ENCODE assay signal across 1 cellular context in the genomic region with DNA sequence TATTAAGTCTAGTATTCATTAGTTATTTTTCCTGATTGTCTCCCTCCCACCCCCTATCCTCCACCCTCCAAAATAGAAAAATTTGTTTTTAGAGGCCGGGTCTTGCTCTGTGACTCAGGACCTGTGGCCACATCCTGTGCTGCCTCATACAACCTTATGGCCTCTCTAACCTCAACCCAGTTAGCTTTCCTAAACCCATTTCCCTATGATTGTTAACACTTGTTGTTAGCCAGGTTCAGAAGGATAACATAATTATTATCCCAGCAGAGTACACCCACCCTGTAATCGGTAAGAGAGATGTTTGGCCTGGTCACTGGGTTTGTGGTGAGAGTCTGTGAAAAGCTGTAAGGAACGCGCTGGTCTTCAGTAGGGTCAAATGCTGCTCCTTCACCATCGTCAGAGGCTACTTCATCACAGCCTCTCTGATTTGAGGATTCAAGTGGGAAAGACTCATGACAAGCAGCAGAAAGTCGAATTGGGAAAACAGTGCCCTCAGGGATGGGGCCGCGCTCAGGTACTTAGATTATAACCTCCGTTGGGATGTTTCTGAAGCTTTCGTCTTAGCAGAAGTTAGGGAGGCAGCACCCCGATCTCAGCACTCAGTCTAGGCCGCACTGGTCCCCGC.
TF ChIP-seq lines count a peak whose summit lies in the region.

No MANE protein-coding gene starts in this region.

TF ChIP-seq in HepG2, 621 proteins besides CTCF, POLR2A, EP300 and RAD21 (continues in another document):
- TF ChIP-seq KLF16 (CRISPR knock-in tag; IDR thresholded peaks at IDR 0.05) (no peak), TP53 (CRISPR knock-in tag; conservative IDR thresholded peaks at IDR 0.05) (no peak), ZNF790 (CRISPR knock-in tag; IDR thresholded peaks at IDR 0.05; ENCODE audit: borderline replicate concordance) (no peak), TOPORS (CRISPR knock-in tag; IDR thresholded peaks at IDR 0.05) (no peak), ARID2 (CRISPR knock-in tag; IDR thresholded peaks at IDR 0.05; ENCODE audit: borderline replicate concordance) (no peak), ZFX (CRISPR knock-in tag; IDR thresholded peaks at IDR 0.05; ENCODE audit: low read depth) (peak; percentile 51; the same call in 1 of the 2 replicates), ZNF660 (CRISPR knock-in tag; IDR thresholded peaks at IDR 0.05; ENCODE audit: borderline replicate concordance, low read depth) (no peak), ZNF17 (CRISPR knock-in tag; IDR thresholded peaks at IDR 0.05) (no peak), ZMAT5 (CRISPR knock-in tag; IDR thresholded peaks at IDR 0.05; ENCODE audit: borderline replicate concordance, low read depth) (no peak), ZNF572 (CRISPR knock-in tag; IDR thresholded peaks at IDR 0.05) (no peak), ZBTB21 (CRISPR knock-in tag; IDR thresholded peaks at IDR 0.05) (0 out of 2 replicates have a peak, but pooled peaks have one; percentile 18), ZBTB8A (CRISPR knock-in tag; IDR thresholded peaks at IDR 0.05; ENCODE audit: borderline replicate concordance, low read depth) (no peak), UBTF (CRISPR knock-in tag; IDR thresholded peaks at IDR 0.05) (no peak), ZNF704 (CRISPR knock-in tag; IDR thresholded peaks at IDR 0.05; ENCODE audit: borderline replicate concordance) (no peak), TEAD3 (CRISPR knock-in tag; optimal IDR thresholded peaks at IDR 0.05; ENCODE audit: borderline replicate concordance) (no peak), SSRP1 (CRISPR knock-in tag; IDR thresholded peaks at IDR 0.05) (no peak), FOXK1 (CRISPR knock-in tag; IDR thresholded peaks at IDR 0.05; ENCODE audit: borderline replicate concordance, low read depth) (no peak), TCF7L2 (IDR thresholded peaks at IDR 0.05; ENCODE audit: low read depth, low read length) (no peak), ZNF354B (CRISPR knock-in tag; IDR thresholded peaks at IDR 0.05) (no peak), ZNF235 (CRISPR knock-in tag; IDR thresholded peaks at IDR 0.05; ENCODE audit: borderline replicate concordance) (no peak), ZNF337 (CRISPR knock-in tag; IDR thresholded peaks at IDR 0.05; ENCODE audit: borderline replicate concordance, low read depth) (no peak), ZNF605 (CRISPR knock-in tag; IDR thresholded peaks at IDR 0.05) (no peak), NAIF1 (CRISPR knock-in tag; IDR thresholded peaks at IDR 0.05; ENCODE audit: borderline replicate concordance) (0 out of 2 replicates have a peak, but pooled peaks have one; percentile 13), SRSF1 (optimal IDR thresholded peaks at IDR 0.05; ENCODE audit: low read depth, low read length) (peak; percentile 54), CEBPB (IDR thresholded peaks at IDR 0.05; ENCODE audit: borderline replicate concordance, low read depth, low read length) (no peak), ZNF576 (CRISPR knock-in tag; IDR thresholded peaks at IDR 0.05) (no peak), PAF1 (CRISPR knock-in tag; IDR thresholded peaks at IDR 0.05) (0 out of 2 replicates have a peak, but pooled peaks have one; percentile 20), CHCHD3 (CRISPR knock-in tag; IDR thresholded peaks at IDR 0.05) (no peak), RARG (CRISPR knock-in tag; IDR thresholded peaks at IDR 0.05; ENCODE audit: low read depth) (no peak), HNF4A (CRISPR knock-in tag; IDR thresholded peaks at IDR 0.05) (no peak), MAFG (CRISPR knock-in tag; IDR thresholded peaks at IDR 0.05) (no peak), RARA (CRISPR knock-in tag; IDR thresholded peaks at IDR 0.05) (no peak), RBM22 (optimal IDR thresholded peaks at IDR 0.05; ENCODE audit: low read length) (peak; percentile 77), AGO1 (IDR thresholded peaks at IDR 0.05; ENCODE audit: low read depth, low read length, poor library complexity, severe bottlenecking) (no peak), ZNF558 (CRISPR knock-in tag; IDR thresholded peaks at IDR 0.05; ENCODE audit: borderline replicate concordance) (no peak), PHF21A (CRISPR knock-in tag; IDR thresholded peaks at IDR 0.05) (no peak), NFE2 (CRISPR knock-in tag; IDR thresholded peaks at IDR 0.05) (no peak), FOXO1 (CRISPR knock-in tag; IDR thresholded peaks at IDR 0.05) (no peak), KLF12 (CRISPR knock-in tag; IDR thresholded peaks at IDR 0.05; ENCODE audit: borderline replicate concordance) (no peak), ZNF383 (CRISPR knock-in tag; IDR thresholded peaks at IDR 0.05; ENCODE audit: borderline replicate concordance) (no peak), EED (CRISPR knock-in tag; IDR thresholded peaks at IDR 0.05) (no peak), ZNF329 (CRISPR knock-in tag; IDR thresholded peaks at IDR 0.05; ENCODE audit: low read depth) (no peak), MAX (IDR thresholded peaks at IDR 0.05) (no peak)
- TF ChIP-seq, protein P1, sequence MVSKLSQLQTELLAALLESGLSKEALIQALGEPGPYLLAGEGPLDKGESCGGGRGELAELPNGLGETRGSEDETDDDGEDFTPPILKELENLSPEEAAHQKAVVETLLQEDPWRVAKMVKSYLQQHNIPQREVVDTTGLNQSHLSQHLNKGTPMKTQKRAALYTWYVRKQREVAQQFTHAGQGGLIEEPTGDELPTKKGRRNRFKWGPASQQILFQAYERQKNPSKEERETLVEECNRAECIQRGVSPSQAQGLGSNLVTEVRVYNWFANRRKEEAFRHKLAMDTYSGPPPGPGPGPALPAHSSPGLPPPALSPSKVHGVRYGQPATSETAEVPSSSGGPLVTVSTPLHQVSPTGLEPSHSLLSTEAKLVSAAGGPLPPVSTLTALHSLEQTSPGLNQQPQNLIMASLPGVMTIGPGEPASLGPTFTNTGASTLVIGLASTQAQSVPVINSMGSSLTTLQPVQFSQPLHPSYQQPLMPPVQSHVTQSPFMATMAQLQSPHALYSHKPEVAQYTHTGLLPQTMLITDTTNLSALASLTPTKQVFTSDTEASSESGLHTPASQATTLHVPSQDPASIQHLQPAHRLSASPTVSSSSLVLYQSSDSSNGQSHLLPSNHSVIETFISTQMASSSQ (IDR thresholded peaks at IDR 0.05; ENCODE audit: low read depth) = no peak
- TF ChIP-seq, protein P1 (CRISPR knock-in tag; IDR thresholded peaks at IDR 0.05; ENCODE audit: borderline replicate concordance) = no peak
- TF ChIP-seq, protein P2, sequence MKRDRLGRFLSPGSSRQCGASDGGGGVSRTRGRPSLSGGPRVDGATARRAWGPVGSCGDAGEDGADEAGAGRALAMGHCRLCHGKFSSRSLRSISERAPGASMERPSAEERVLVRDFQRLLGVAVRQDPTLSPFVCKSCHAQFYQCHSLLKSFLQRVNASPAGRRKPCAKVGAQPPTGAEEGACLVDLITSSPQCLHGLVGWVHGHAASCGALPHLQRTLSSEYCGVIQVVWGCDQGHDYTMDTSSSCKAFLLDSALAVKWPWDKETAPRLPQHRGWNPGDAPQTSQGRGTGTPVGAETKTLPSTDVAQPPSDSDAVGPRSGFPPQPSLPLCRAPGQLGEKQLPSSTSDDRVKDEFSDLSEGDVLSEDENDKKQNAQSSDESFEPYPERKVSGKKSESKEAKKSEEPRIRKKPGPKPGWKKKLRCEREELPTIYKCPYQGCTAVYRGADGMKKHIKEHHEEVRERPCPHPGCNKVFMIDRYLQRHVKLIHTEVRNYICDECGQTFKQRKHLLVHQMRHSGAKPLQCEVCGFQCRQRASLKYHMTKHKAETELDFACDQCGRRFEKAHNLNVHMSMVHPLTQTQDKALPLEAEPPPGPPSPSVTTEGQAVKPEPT (CRISPR knock-in tag; IDR thresholded peaks at IDR 0.05; ENCODE audit: low read depth) = no peak
- TF ChIP-seq, protein P3, sequence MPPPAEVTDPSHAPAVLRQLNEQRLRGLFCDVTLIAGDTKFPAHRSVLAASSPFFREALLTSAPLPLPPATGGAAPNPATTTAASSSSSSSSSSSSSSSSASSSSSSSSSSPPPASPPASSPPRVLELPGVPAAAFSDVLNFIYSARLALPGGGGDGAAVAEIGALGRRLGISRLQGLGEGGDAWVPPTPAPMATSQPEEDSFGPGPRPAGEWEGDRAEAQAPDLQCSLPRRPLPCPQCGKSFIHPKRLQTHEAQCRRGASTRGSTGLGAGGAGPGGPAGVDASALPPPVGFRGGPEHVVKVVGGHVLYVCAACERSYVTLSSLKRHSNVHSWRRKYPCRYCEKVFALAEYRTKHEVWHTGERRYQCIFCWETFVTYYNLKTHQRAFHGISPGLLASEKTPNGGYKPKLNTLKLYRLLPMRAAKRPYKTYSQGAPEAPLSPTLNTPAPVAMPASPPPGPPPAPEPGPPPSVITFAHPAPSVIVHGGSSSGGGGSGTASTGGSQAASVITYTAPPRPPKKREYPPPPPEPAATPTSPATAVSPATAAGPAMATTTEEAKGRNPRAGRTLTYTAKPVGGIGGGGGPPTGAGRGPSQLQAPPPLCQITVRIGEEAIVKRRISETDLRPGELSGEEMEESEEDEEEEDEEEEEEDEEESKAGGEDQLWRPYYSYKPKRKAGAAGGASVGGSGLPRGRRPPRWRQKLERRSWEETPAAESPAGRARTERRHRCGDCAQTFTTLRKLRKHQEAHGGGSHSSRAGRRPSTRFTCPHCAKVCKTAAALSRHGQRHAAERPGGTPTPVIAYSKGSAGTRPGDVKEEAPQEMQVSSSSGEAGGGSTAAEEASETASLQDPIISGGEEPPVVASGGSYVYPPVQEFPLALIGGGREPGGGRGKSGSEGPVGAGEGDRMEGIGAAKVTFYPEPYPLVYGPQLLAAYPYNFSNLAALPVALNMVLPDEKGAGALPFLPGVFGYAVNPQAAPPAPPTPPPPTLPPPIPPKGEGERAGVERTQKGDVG (CRISPR knock-in tag; IDR thresholded peaks at IDR 0.05; ENCODE audit: borderline replicate concordance) = no peak
- TF ChIP-seq, protein P4, sequence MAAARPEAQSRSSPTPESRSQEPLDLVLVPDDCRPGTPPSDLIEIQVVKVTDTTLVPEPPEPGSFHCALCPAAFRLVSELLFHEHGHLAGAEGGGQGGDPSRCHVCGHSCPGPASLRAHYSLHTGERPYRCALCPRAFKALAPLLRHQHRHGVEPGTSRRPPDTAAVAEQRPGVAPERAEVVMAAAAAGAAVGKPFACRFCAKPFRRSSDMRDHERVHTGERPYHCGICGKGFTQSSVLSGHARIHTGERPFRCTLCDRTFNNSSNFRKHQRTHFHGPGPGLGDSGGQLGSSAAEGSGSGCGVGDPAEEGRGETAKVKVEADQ (CRISPR knock-in tag; IDR thresholded peaks at IDR 0.05; ENCODE audit: borderline replicate concordance) = no peak
- TF ChIP-seq, protein P5, sequence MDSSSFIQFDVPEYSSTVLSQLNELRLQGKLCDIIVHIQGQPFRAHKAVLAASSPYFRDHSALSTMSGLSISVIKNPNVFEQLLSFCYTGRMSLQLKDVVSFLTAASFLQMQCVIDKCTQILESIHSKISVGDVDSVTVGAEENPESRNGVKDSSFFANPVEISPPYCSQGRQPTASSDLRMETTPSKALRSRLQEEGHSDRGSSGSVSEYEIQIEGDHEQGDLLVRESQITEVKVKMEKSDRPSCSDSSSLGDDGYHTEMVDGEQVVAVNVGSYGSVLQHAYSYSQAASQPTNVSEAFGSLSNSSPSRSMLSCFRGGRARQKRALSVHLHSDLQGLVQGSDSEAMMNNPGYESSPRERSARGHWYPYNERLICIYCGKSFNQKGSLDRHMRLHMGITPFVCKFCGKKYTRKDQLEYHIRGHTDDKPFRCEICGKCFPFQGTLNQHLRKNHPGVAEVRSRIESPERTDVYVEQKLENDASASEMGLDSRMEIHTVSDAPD (CRISPR knock-in tag; IDR thresholded peaks at IDR 0.05) = no peak
